Comparison of ENCODE assay signal across 19 cellular contexts in genomic region chr20:39897058-39897457, GRCh38.
DNase-seq lines count a peak whose midpoint lies in the region; ATAC-seq, FAIRE-seq and TF ChIP-seq lines count a peak whose summit lies in the region.
"Had no signal": no experiment of that assay in that cellular context is flagged by ENCODE, and none has a peak within 500 bp of the region (broad histone marks: within the 10 kb centered on the region; RNA-seq: fewer than 3 reads in every experiment).

No MANE protein-coding gene starts in this region.

- 62 to 66% methylated on average over 3 of the region's 3 CpGs for WGBS in pancreas, 2 donors

- H3K27ac Mint-ChIP-seq in CD8-positive, alpha-beta T cell = no peak overlapping the region
- H3K27ac Mint-ChIP-seq: dendritic cell treated with granulocyte-macrophage colony-stimulating factor and Interleukin-4, amounts not matched to agents 40 ng/mL and 50 ng/mL, for 4 days; naive thymus-derived CD4-positive, alpha-beta T cell had no signal

- H3K27me3 ChIP-seq in MG63 (no peaks in the 10 kb centered on the region), pancreas (no peaks in the 10 kb centered on the region)
- H3K27me3 ChIP-seq in CD8-positive, alpha-beta T cell (ENCODE audit: insufficient read depth, low read length) = peaks cover 4% of the 10 kb centered on the region
- H3K27me3 ChIP-seq: BE2C had no signal

- no peak for FAIRE-seq in pancreas (lab: Jason Lieb, UNC)
- no peak for FAIRE-seq in H54 (lab: Jason Lieb, UNC)

- intact Hi-C loops in pancreas (cut with DNase I) = no loop called here
- intact Hi-C loops in CD8-positive, alpha-beta T cell (cut with DNase I, micrococcal nuclease) = no loop called here

- H3K9me3 ChIP-seq in MG63 (peaks cover 2% of the 10 kb centered on the region), pancreas (no peaks in the 10 kb centered on the region)
- H3K9me3 ChIP-seq in CD8-positive, alpha-beta T cell (ENCODE audit: low read length) = no peaks in the 10 kb centered on the region
- H3K9me3 ChIP-seq: BE2C, psoas muscle, thoracic aorta had no signal

- no peak overlapping the region for H3K4me3 Mint-ChIP-seq in CD8-positive, alpha-beta T cell
- H3K4me3 Mint-ChIP-seq: dendritic cell treated with granulocyte-macrophage colony-stimulating factor and Interleukin-4, amounts not matched to agents 40 ng/mL and 50 ng/mL, for 4 days; naive thymus-derived CD4-positive, alpha-beta T cell had no signal

- no peak for TF ChIP-seq POLR2A in H54 (IDR thresholded peaks at IDR 0.05; ENCODE audit: low read depth, low read length)

- H3K9me3 Mint-ChIP-seq in CD8-positive, alpha-beta T cell = no peaks in the 10 kb centered on the region

- H3K4me3 ChIP-seq in AG10803 (ENCODE audit: low read length) (no peak overlapping the region), MG63 (no peak overlapping the region), choroid plexus epithelial cell (ENCODE audit: low read depth, low read length) (no peak overlapping the region), pancreas (no peak overlapping the region)
- H3K4me3 ChIP-seq in CD8-positive, alpha-beta T cell (ENCODE audit: low read depth, low read length) = no peak overlapping the region
- H3K4me3 ChIP-seq: psoas muscle, thoracic aorta had no signal

- H3K36me3 ChIP-seq in MG63 (no peaks in the 10 kb centered on the region), pancreas (no peaks in the 10 kb centered on the region)
- no peaks in the 10 kb centered on the region for H3K36me3 ChIP-seq in CD8-positive, alpha-beta T cell (ENCODE audit: insufficient read depth, low read length)
- H3K36me3 ChIP-seq: BE2C, thoracic aorta had no signal

- H3K4me1 Mint-ChIP-seq in CD8-positive, alpha-beta T cell (ENCODE audit: low read depth) = no peaks in the 10 kb centered on the region
- H3K4me1 Mint-ChIP-seq: naive thymus-derived CD4-positive, alpha-beta T cell had no signal

- H3K27me3 Mint-ChIP-seq in CD8-positive, alpha-beta T cell (ENCODE audit: low read depth) = peaks cover 9% of the 10 kb centered on the region

- H3K36me3 Mint-ChIP-seq in CD8-positive, alpha-beta T cell = no peaks in the 10 kb centered on the region
- H3K36me3 Mint-ChIP-seq: naive thymus-derived CD4-positive, alpha-beta T cell had no signal

- TF ChIP-seq CTCF in AG10803 (conservative IDR thresholded peaks at IDR 0.05; ENCODE audit: low read length) (no peak), choroid plexus epithelial cell (conservative IDR thresholded peaks at IDR 0.05; ENCODE audit: low read depth, low read length) (no peak), pancreas (IDR thresholded peaks at IDR 0.05) (no peak)
- TF ChIP-seq CTCF in CD8-positive, alpha-beta T cell (IDR thresholded peaks at IDR 0.05) = no peak

- no peak overlapping the region for H3K27ac ChIP-seq in pancreas
- H3K27ac ChIP-seq in CD8-positive, alpha-beta T cell (ENCODE audit: low read depth, low read length) = no peak overlapping the region
- H3K27ac ChIP-seq: psoas muscle, thoracic aorta had no signal

- CTCF ChIA-PET in CD8-positive, alpha-beta T cell (lab: Charles Lee) = no interaction called here
- CTCF ChIA-PET in HEK293T (lab: Yijun Ruan, JAX) = no interaction called here

- DNase-seq in AG10803 (ENCODE audit: low read depth) = peak; percentile 94
- peak; percentile 87 for DNase-seq in MG63
- peak; percentile 84 for DNase-seq in choroid plexus epithelial cell (ENCODE audit: low read depth)
- DNase-seq in non-pigmented ciliary epithelial cell (ENCODE audit: low read depth) = peak; percentile 94
- no peak for DNase-seq in pancreas
- DNase-seq in H54 (ENCODE audit: insufficient read length, low spot score) = no peak
- DNase-seq in CD8-positive, alpha-beta T cell = no peak
- no peak for DNase-seq in HEK293T (ENCODE audit: extremely low spot score)
- DNase-seq: activated CD4-positive, alpha-beta T cell treated with anti-CD3 and anti-CD28 coated beads, Interleukin-2, amount 50 U/mL, for 1 hour; BE2C; DMS53; erythroblast; HCEC 1CT; naive thymus-derived CD4-positive, alpha-beta T cell; NCI-H1105 treated with DMSO at 0.1 percent for 48 hours; psoas muscle; Right ventricle myocardium superior had no signal

- POLR2A ChIA-PET in CD8-positive, alpha-beta T cell (lab: Charles Lee) = no interaction called here
- POLR2A ChIA-PET in HEK293T (lab: Yijun Ruan, JAX) = no interaction called here

- H3K4me1 ChIP-seq in pancreas = no peaks in the 10 kb centered on the region
- no peaks in the 10 kb centered on the region for H3K4me1 ChIP-seq in CD8-positive, alpha-beta T cell (ENCODE audit: insufficient read depth, low read length)
- H3K4me1 ChIP-seq: BE2C, psoas muscle had no signal

- ATAC-seq in pancreas = no peak
- ATAC-seq in CD8-positive, alpha-beta T cell = no peak
- ATAC-seq: naive thymus-derived CD4-positive, alpha-beta T cell; psoas muscle had no signal

TF ChIP-seq in HEK293T, 16 proteins besides CTCF, POLR2A, EP300 and RAD21:
- TF ChIP-seq NFRKB (IDR thresholded peaks at IDR 0.05) (no peak), FOXK2 (IDR thresholded peaks at IDR 0.05) (no peak), LEF1 (IDR thresholded peaks at IDR 0.05; ENCODE audit: borderline replicate concordance) (no peak), SP1 (IDR thresholded peaks at IDR 0.05) (no peak), BHLHE40 (IDR thresholded peaks at IDR 0.05; ENCODE audit: borderline replicate concordance) (no peak), TARDBP (IDR thresholded peaks at IDR 0.05) (no peak), HDGF (IDR thresholded peaks at IDR 0.05; ENCODE audit: borderline replicate concordance) (no peak), PKNOX1 (IDR thresholded peaks at IDR 0.05) (no peak), ARNT (IDR thresholded peaks at IDR 0.05) (no peak), L3MBTL2 (conservative IDR thresholded peaks at IDR 0.05) (no peak), ZNF384 (IDR thresholded peaks at IDR 0.05) (no peak), FOXA1 (IDR thresholded peaks at IDR 0.05) (no peak), ELF4 (IDR thresholded peaks at IDR 0.05) (no peak), CTBP1 (IDR thresholded peaks at IDR 0.05; ENCODE audit: borderline replicate concordance) (no peak), SUZ12 (IDR thresholded peaks at IDR 0.05) (no peak), FOXM1 (IDR thresholded peaks at IDR 0.05; ENCODE audit: borderline replicate concordance) (no peak)

Comparison
In these comparisons a context has a peak if more than half of its experiments do, and no peak if none do; other contexts are left out.
1. DNase-seq: peak in AG10803 (single experiment), MG63 (single experiment), choroid plexus epithelial cell (single experiment) and non-pigmented ciliary epithelial cell (single experiment); none in pancreas (0 of 6), H54 (single experiment), CD8-positive, alpha-beta T cell (0 of 7) and HEK293T (single experiment).